ENCODE assay signal across 9 cellular contexts in genomic region chr1:27884182-27884954, GRCh38. TPM values are rescaled to one million over a fixed set of nuclear protein-coding genes. Genes with fewer than 3 reads are reported as not detected.
DNase-seq lines count a peak whose midpoint lies in the region; ATAC-seq and TF ChIP-seq lines count a peak whose summit lies in the region.
"Had no signal": no experiment of that assay in that cellular context is flagged by ENCODE, and none has a peak within 500 bp of the region (broad histone marks: within the 10 kb centered on the region; RNA-seq: fewer than 3 reads in every experiment).

No MANE protein-coding gene starts in this region.

- TF ChIP-seq POLR2A in prostate gland (IDR thresholded peaks at IDR 0.05), result no peak

- ATAC-seq in CD8-positive, alpha-beta T cell, result no peak
- peak; percentile 33 for ATAC-seq in GM21447 (IDR thresholded peaks at IDR 0.05; ENCODE audit: unreplicated experiment)

- H3K36me3 Mint-ChIP-seq in CD8-positive, alpha-beta T cell, result peaks cover 68% of the 10 kb centered on the region
- peaks cover 16% of the 10 kb centered on the region for H3K36me3 Mint-ChIP-seq in Caco-2 (ENCODE audit: insufficient read depth, unreplicated experiment)

- H3K27me3 ChIP-seq in CD8-positive, alpha-beta T cell (ENCODE audit: insufficient read depth, low read length), result no peaks in the 10 kb centered on the region
- H3K27me3 ChIP-seq in prostate gland (replicated peaks; ENCODE audit: insufficient read depth), result no peaks in the 10 kb centered on the region
- no peaks in the 10 kb centered on the region for H3K27me3 ChIP-seq in Caco-2 (replicated peaks; ENCODE audit: control insufficient read depth, insufficient read depth, low read length)

- 78% methylated on average over 21 of the region's 21 CpGs for WGBS in prostate gland

- intact Hi-C loops in CD8-positive, alpha-beta T cell (cut with DNase I, micrococcal nuclease), result no loop called here
- intact Hi-C loops in prostate gland (cut with DNase I), result no loop called here
- intact Hi-C loops in Caco-2 (cut with micrococcal nuclease; ENCODE audit: unreplicated experiment), result no loop called here

- no peaks in the 10 kb centered on the region for H3K9me3 Mint-ChIP-seq in CD8-positive, alpha-beta T cell
- no peaks in the 10 kb centered on the region for H3K9me3 Mint-ChIP-seq in Caco-2 (ENCODE audit: unreplicated experiment)

- H3K9me3 ChIP-seq in CD8-positive, alpha-beta T cell (ENCODE audit: low read length), result no peaks in the 10 kb centered on the region
- H3K9me3 ChIP-seq in prostate gland (no peaks in the 10 kb centered on the region), Caco-2 (no peaks in the 10 kb centered on the region)

- H3K4me3 Mint-ChIP-seq in CD8-positive, alpha-beta T cell, result no peak overlapping the region
- no peak overlapping the region for H3K4me3 Mint-ChIP-seq in Caco-2 (ENCODE audit: unreplicated experiment)

- no peak for TF ChIP-seq CTCF in CD8-positive, alpha-beta T cell (IDR thresholded peaks at IDR 0.05)
- TF ChIP-seq CTCF in prostate gland (IDR thresholded peaks at IDR 0.05) (no peak), Caco-2 (IDR thresholded peaks at IDR 0.05; ENCODE audit: insufficient read depth in 1 of 2, low read depth in 1 of 2, low read length in 1 of 2, severe bottlenecking in 1 of 2, unreplicated experiment in 1 of 2) (no peak)

- POLR2A ChIA-PET in CD8-positive, alpha-beta T cell (lab: Charles Lee), result interaction anchor here (1.0 kb wide), 2 partner anchors 9 to 10 kb away, joined by 3 read pairs; no protein-coding TSS in a partner anchor
- POLR2A ChIA-PET in Caco-2 (lab: Charles Lee), result no interaction called here

- H3K4me1 ChIP-seq in CD8-positive, alpha-beta T cell (ENCODE audit: insufficient read depth, low read length), result peaks cover 44% of the 10 kb centered on the region
- H3K4me1 ChIP-seq in prostate gland (replicated peaks), result no peaks in the 10 kb centered on the region
- H3K4me1 ChIP-seq in Caco-2, result no peaks in the 10 kb centered on the region

- no peak for DNase-seq in CD8-positive, alpha-beta T cell
- DNase-seq in NOMO-1 treated with DMSO at 0.1 percent for 48 hours (lab: John Stamatoyannopoulos, UW; ENCODE audit: unreplicated experiment), result peak; percentile 61
- DNase-seq in medulla oblongata (ENCODE audit: extremely low spot score), result peak; percentile 48
- no peak for DNase-seq in prostate gland (ENCODE audit: low spot score)
- DNase-seq in Caco-2, result no peak
- no peak for DNase-seq in RKO (ENCODE audit: low spot score)
- no peak for DNase-seq in NCI-H1694 (lab: John Stamatoyannopoulos, UW)
- DNase-seq: SHP77 treated with DMSO at 0.1 percent for 48 hours had no signal

- H3K27me3 Mint-ChIP-seq in CD8-positive, alpha-beta T cell (ENCODE audit: low read depth), result no peaks in the 10 kb centered on the region
- H3K27me3 Mint-ChIP-seq in Caco-2 (ENCODE audit: insufficient read depth, unreplicated experiment), result no peaks in the 10 kb centered on the region

- H3K4me3 ChIP-seq in CD8-positive, alpha-beta T cell (ENCODE audit: low read depth, low read length), result no peak overlapping the region
- no peak overlapping the region for H3K4me3 ChIP-seq in prostate gland
- no peak overlapping the region for H3K4me3 ChIP-seq in Caco-2 (ENCODE audit: low read depth, low read length)

- H3K4me1 Mint-ChIP-seq in CD8-positive, alpha-beta T cell (ENCODE audit: low read depth), result peaks cover 57% of the 10 kb centered on the region
- no peaks in the 10 kb centered on the region for H3K4me1 Mint-ChIP-seq in Caco-2 (ENCODE audit: low read depth, unreplicated experiment)

- H3K36me3 ChIP-seq in CD8-positive, alpha-beta T cell (ENCODE audit: insufficient read depth, low read length), result peaks cover 50% of the 10 kb centered on the region
- no peaks in the 10 kb centered on the region for H3K36me3 ChIP-seq in prostate gland
- no peaks in the 10 kb centered on the region for H3K36me3 ChIP-seq in Caco-2 (ENCODE audit: control insufficient read depth, insufficient read depth, low read length)

- peak overlapping the region; percentile 70 for H3K27ac Mint-ChIP-seq in CD8-positive, alpha-beta T cell
- H3K27ac Mint-ChIP-seq in Caco-2 (ENCODE audit: unreplicated experiment), result no peak overlapping the region

- no TSS peak for BruUV-seq in Caco-2 (replicated peaks; lab: Mats Ljungman, UMichigan)

- no peak overlapping the region for H3K27ac ChIP-seq in CD8-positive, alpha-beta T cell (ENCODE audit: low read depth, low read length)
- H3K27ac ChIP-seq in prostate gland, result no peak overlapping the region

- CTCF ChIA-PET in CD8-positive, alpha-beta T cell (lab: Charles Lee), result no interaction called here
- CTCF ChIA-PET in Caco-2 (lab: Charles Lee), result no interaction called here

RNA-seq across cellular contexts. Expression of gene THEMIS2, which starts 12.0 kb away (rescaled TPM):
- total RNA-seq in CD8-positive, alpha-beta T cell, result 10 to 100 TPM; 13.4 to 15.2 TPM
- 100 to 1,000 TPM in 1 of 2 donors, 1 to 10 TPM in 1; 3.6 to 140 TPM for total RNA-seq in prostate gland
- 0.51 and 0.59 TPM in 2 replicates for total RNA-seq in Caco-2 (2022)

RNA-seq across cellular contexts. Expression of gene RPA2, which starts 30.0 kb away (rescaled TPM):
- 10 to 100 TPM; 10.7 to 12.5 TPM for total RNA-seq in CD8-positive, alpha-beta T cell
- total RNA-seq in prostate gland, result 10 to 100 TPM; 52.6 to 60.6 TPM
- total RNA-seq in Caco-2 (2022), result 56.1 and 71.0 TPM in 2 replicates

RNA-seq across cellular contexts. Expression of gene SMPDL3B, which starts 50.4 kb away (rescaled TPM):
- total RNA-seq in CD8-positive, alpha-beta T cell, result not detected
- total RNA-seq in prostate gland, result 1 to 10 TPM; 2.0 to 7.7 TPM
- 11.3 and 11.7 TPM in 2 replicates for total RNA-seq in Caco-2 (2022)

RNA-seq across cellular contexts. Expression of gene PPP1R8, which starts 53.8 kb away (rescaled TPM):
- 10 to 100 TPM; 24.9 to 25.3 TPM for total RNA-seq in CD8-positive, alpha-beta T cell
- total RNA-seq in prostate gland (10 to 100 TPM; 37.8 to 64.5 TPM), Caco-2 (2022) (37.2 and 40.6 TPM in 2 replicates)

Comparison
In these comparisons a context has a peak if more than half of its experiments do, and no peak if none do; other contexts are left out.
1. DNase-seq: peak in NOMO-1 treated with DMSO at 0.1 percent for 48 hours (single experiment) and medulla oblongata (single experiment); none in CD8-positive, alpha-beta T cell (0 of 7), prostate gland (single experiment), Caco-2 (0 of 2), RKO (single experiment) and NCI-H1694 (single experiment).